ENCODE assay signal across 1 cellular context in genomic region chr14:31207746-31208545, GRCh38.
TF ChIP-seq lines count a peak whose summit lies in the region.

HECTD1 (minus strand) TSS chr14:31207793; CDS start chr14:31205936, 1,857 bp downstream.

TF ChIP-seq in K562, 482 proteins besides CTCF, POLR2A, EP300 and RAD21 (continued from another document):
- TF ChIP-seq E4F1 (CRISPR knock-in tag; IDR thresholded peaks at IDR 0.05; ENCODE audit: borderline replicate concordance) (no peak), CBX1 (IDR thresholded peaks at IDR 0.05; ENCODE audit: low read depth) (no peak), ZNF174 (CRISPR knock-in tag; IDR thresholded peaks at IDR 0.05) (no peak), ZBTB40 (IDR thresholded peaks at IDR 0.05) (peak; percentile 75), ZBTB40 (CRISPR knock-in tag; IDR thresholded peaks at IDR 0.05) (0 out of 2 replicates have a peak, but pooled peaks have one; percentile 36), REST (CRISPR knock-in tag; IDR thresholded peaks at IDR 0.05; ENCODE audit: low read depth) (0 out of 2 replicates have a peak, but pooled peaks have one; percentile 44), SAP30 (IDR thresholded peaks at IDR 0.05; ENCODE audit: borderline replicate concordance, insufficient read depth, low read depth, low read length, poor library complexity, severe bottlenecking) (no peak), HDAC8 (tag; IDR thresholded peaks at IDR 0.05) (no peak; the same call in 1 of the 2 replicates), DIDO1 (tag; IDR thresholded peaks at IDR 0.05; ENCODE audit: low read depth) (no peak), CBFB (CRISPR knock-in tag; IDR thresholded peaks at IDR 0.05) (peak; percentile 53; the same call in 1 of the 2 replicates), SMARCE1 (IDR thresholded peaks at IDR 0.05) (no peak), CBX3 (IDR thresholded peaks at IDR 0.05; ENCODE audit: borderline replicate concordance in 1 of 2, low read length in 2 of 2) (no peak), ATF4 (CRISPR knock-in tag; IDR thresholded peaks at IDR 0.05) (no peak), PHF8 (IDR thresholded peaks at IDR 0.05; ENCODE audit: borderline replicate concordance, low read length) (peak; percentile 94), ZNF717 (CRISPR knock-in tag; IDR thresholded peaks at IDR 0.05) (no peak), RAD51 (IDR thresholded peaks at IDR 0.05; ENCODE audit: borderline replicate concordance, low read depth) (no peak), HDAC1 (IDR thresholded peaks at IDR 0.05) (peak in 1 of 2 experiments; percentile 64; a peak in 2 of 4 replicates), GATA2 (CRISPR knock-in tag; IDR thresholded peaks at IDR 0.05) (no peak), CUX1 (CRISPR knock-in tag; IDR thresholded peaks at IDR 0.05) (no peak), SRF (CRISPR knock-in tag; IDR thresholded peaks at IDR 0.05) (0 out of 4 replicates have a peak, but pooled peaks of 1 of the 2 experiments have one; percentile 25), STAG1 (CRISPR knock-in tag; IDR thresholded peaks at IDR 0.05; ENCODE audit: borderline replicate concordance) (no peak), ADNP (tag; IDR thresholded peaks at IDR 0.05) (no peak), TFAP4 (CRISPR knock-in tag; IDR thresholded peaks at IDR 0.05; ENCODE audit: borderline replicate concordance) (peak; percentile 82), ATF3 (IDR thresholded peaks at IDR 0.05) (no peak), ATF3 (CRISPR knock-in tag; conservative IDR thresholded peaks at IDR 0.05) (no peak), GATAD2A (IDR thresholded peaks at IDR 0.05) (no peak), SMARCC2 (IDR thresholded peaks at IDR 0.05; ENCODE audit: low read depth) (no peak)
